In the genomic region with DNA sequence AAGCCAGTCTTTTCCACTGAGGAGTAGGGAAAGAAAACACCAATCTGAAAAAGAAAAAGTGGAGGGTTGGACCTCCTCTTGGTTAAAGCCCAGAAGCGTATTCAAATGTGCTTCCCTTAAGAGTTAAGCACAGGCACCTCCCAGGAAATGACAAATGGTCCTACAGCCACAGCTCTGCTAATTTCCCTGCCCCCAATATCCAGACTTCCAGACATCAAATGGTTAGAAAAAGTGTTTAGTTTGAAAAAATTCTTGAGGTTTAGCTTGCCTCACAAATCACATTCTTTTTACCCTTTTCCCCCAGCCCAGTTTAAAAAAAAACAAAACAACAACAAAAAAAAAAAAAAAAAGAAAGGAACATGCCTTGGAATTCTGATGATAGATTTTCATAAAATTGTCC, we compare ENCODE assay signal across 1 cellular context.
TF ChIP-seq lines count a peak whose summit lies in the region.

No MANE protein-coding gene starts in this region.

TF ChIP-seq in GM23338, 12 proteins besides CTCF, POLR2A, EP300 and RAD21 (continued from another document):
- TF ChIP-seq, protein P1, sequence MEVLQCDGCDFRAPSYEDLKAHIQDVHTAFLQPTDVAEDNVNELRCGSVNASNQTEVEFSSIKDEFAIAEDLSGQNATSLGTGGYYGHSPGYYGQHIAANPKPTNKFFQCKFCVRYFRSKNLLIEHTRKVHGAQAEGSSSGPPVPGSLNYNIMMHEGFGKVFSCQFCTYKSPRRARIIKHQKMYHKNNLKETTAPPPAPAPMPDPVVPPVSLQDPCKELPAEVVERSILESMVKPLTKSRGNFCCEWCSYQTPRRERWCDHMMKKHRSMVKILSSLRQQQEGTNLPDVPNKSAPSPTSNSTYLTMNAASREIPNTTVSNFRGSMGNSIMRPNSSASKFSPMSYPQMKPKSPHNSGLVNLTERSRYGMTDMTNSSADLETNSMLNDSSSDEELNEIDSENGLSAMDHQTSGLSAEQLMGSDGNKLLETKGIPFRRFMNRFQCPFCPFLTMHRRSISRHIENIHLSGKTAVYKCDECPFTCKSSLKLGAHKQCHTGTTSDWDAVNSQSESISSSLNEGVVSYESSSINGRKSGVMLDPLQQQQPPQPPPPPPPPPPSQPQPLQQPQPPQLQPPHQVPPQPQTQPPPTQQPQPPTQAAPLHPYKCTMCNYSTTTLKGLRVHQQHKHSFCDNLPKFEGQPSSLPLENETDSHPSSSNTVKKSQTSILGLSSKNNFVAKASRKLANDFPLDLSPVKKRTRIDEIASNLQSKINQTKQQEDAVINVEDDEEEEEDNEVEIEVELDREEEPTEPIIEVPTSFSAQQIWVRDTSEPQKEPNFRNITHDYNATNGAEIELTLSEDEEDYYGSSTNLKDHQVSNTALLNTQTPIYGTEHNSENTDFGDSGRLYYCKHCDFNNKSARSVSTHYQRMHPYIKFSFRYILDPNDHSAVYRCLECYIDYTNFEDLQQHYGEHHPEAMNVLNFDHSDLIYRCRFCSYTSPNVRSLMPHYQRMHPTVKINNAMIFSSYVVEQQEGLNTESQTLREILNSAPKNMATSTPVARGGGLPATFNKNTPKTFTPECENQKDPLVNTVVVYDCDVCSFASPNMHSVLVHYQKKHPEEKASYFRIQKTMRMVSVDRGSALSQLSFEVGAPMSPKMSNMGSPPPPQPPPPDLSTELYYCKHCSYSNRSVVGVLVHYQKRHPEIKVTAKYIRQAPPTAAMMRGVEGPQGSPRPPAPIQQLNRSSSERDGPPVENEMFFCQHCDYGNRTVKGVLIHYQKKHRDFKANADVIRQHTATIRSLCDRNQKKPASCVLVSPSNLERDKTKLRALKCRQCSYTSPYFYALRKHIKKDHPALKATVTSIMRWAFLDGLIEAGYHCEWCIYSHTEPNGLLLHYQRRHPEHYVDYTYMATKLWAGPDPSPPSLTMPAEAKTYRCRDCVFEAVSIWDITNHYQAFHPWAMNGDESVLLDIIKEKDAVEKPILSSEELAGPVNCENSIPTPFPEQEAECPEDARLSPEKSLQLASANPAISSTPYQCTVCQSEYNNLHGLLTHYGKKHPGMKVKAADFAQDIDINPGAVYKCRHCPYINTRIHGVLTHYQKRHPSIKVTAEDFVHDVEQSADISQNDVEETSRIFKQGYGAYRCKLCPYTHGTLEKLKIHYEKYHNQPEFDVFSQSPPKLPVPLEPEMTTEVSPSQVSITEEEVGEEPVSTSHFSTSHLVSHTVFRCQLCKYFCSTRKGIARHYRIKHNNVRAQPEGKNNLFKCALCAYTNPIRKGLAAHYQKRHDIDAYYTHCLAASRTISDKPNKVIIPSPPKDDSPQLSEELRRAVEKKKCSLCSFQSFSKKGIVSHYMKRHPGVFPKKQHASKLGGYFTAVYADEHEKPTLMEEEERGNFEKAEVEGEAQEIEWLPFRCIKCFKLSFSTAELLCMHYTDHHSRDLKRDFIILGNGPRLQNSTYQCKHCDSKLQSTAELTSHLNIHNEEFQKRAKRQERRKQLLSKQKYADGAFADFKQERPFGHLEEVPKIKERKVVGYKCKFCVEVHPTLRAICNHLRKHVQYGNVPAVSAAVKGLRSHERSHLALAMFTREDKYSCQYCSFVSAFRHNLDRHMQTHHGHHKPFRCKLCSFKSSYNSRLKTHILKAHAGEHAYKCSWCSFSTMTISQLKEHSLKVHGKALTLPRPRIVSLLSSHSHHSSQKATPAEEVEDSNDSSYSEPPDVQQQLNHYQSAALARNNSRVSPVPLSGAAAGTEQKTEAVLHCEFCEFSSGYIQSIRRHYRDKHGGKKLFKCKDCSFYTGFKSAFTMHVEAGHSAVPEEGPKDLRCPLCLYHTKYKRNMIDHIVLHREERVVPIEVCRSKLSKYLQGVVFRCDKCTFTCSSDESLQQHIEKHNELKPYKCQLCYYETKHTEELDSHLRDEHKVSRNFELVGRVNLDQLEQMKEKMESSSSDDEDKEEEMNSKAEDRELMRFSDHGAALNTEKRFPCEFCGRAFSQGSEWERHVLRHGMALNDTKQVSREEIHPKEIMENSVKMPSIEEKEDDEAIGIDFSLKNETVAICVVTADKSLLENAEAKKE (CRISPR knock-in tag; IDR thresholded peaks at IDR 0.05), result no peak
